Comparison of ENCODE assay signal across 9 cellular contexts in genomic region chr12:18998343-18999270, GRCh38.
DNase-seq lines count a peak whose midpoint lies in the region; FAIRE-seq and TF ChIP-seq lines count a peak whose summit lies in the region.
"Had no signal": no experiment of that assay in that cellular context is flagged by ENCODE, and none has a peak within 500 bp of the region (broad histone marks: within the 10 kb centered on the region; RNA-seq: fewer than 3 reads in every experiment).

No MANE protein-coding gene starts in this region.

- WGBS in small intestine, 3 donors: 74 to 86% (median 78%) methylated on average over 9 of the region's 9 CpGs

- CTCF ChIA-PET in GM10248 (lab: Yijun Ruan, JAX): interaction anchor here (1.0 to 1.3 kb wide), 2 partner anchors 12 to 20 kb away, joined by 3 read pairs; no protein-coding TSS in a partner anchor

- peak overlapping the region in 1 of 2 donors; percentile 16 for H3K9ac ChIP-seq in stomach smooth muscle (ENCODE audit: low read length in 2 of 2)

- H3K27ac ChIP-seq in stomach smooth muscle (ENCODE audit: low read length): peak overlapping the region; percentile 91
- H3K27ac ChIP-seq in small intestine (ENCODE audit: low read depth in 1 of 2, low read length in 1 of 2): no peak overlapping the region

- H3K4me1 ChIP-seq in stomach smooth muscle (ENCODE audit: control insufficient read depth, insufficient read depth, low read length) (peaks cover 16% of the 10 kb centered on the region), small intestine (ENCODE audit: control insufficient read depth in 2 of 2, insufficient read depth in 1 of 2, low read depth in 1 of 2, low read length in 1 of 2) (peaks cover 0 to 3% of the 10 kb centered on the region in 2 donors)

- peak; percentile 25 for DNase-seq in NCI-H2196 (lab: John Stamatoyannopoulos, UW; ENCODE audit: unreplicated experiment)
- no peak for DNase-seq in NCI-H2196 treated with DMSO at 0.1 percent for 48 hours (lab: John Stamatoyannopoulos, UW; ENCODE audit: unreplicated experiment)
- DNase-seq in RKO (ENCODE audit: low spot score): peak; percentile 38
- DNase-seq in fibroblast of the conjunctiva (ENCODE audit: low read depth): peak; percentile 42
- no peak for DNase-seq in NCI-H2227 (lab: John Stamatoyannopoulos, UW; ENCODE audit: unreplicated experiment)
- no peak for DNase-seq in GM10248 (ENCODE audit: extremely low spot score)
- no peak for DNase-seq in small intestine
- DNase-seq: right cardiac atrium had no signal

- no peak for TF ChIP-seq CTCF in GM10248 (IDR thresholded peaks at IDR 0.05; ENCODE audit: control extremely low read depth, extremely low read depth, low read depth, missing control alignments)

- no peaks in the 10 kb centered on the region for H3K9me3 ChIP-seq in stomach smooth muscle (ENCODE audit: control insufficient read depth in 2 of 2, low read length in 2 of 2)
- H3K9me3 ChIP-seq in small intestine (ENCODE audit: control insufficient read depth, low read depth): no peaks in the 10 kb centered on the region

- no peak for FAIRE-seq in small intestine (lab: Jason Lieb, UNC)

- H3K27me3 ChIP-seq in stomach smooth muscle (ENCODE audit: control insufficient read depth in 1 of 2, insufficient read depth in 2 of 2, low read length in 2 of 2): no peaks in the 10 kb centered on the region
- H3K27me3 ChIP-seq in small intestine (ENCODE audit: control insufficient read depth in 2 of 2, insufficient read depth in 2 of 2, low read length in 2 of 2): no peaks in the 10 kb centered on the region

- POLR2A ChIA-PET in GM10248 (lab: Yijun Ruan, JAX): no interaction called here

- H3K4me3 ChIP-seq in stomach smooth muscle (ENCODE audit: low read length in 2 of 2): peak overlapping the region; percentile 12 to 31
- H3K4me3 ChIP-seq in small intestine (ENCODE audit: low read depth in 1 of 2, low read length in 2 of 2): no peak overlapping the region

- H3K36me3 ChIP-seq in stomach smooth muscle (ENCODE audit: control insufficient read depth in 2 of 2, insufficient read depth in 2 of 2, low read length in 2 of 2): no peaks in the 10 kb centered on the region
- no peaks in the 10 kb centered on the region for H3K36me3 ChIP-seq in small intestine (ENCODE audit: control insufficient read depth in 2 of 2, insufficient read depth in 2 of 2, low read length in 2 of 2)

Comparison
In these comparisons a context has a peak if more than half of its experiments do, and no peak if none do; other contexts are left out.
1. DNase-seq: peak in NCI-H2196 (single experiment), RKO (single experiment) and fibroblast of the conjunctiva (single experiment); none in NCI-H2196 treated with DMSO at 0.1 percent for 48 hours (single experiment), NCI-H2227 (single experiment), GM10248 (single experiment) and small intestine (single experiment).
2. H3K4me3 ChIP-seq: peak in stomach smooth muscle (2 of 2); none in small intestine (0 of 2).